8 cellular contexts compared by ENCODE assay signal in genomic region chr17:3754458-3755334, GRCh38. TPM values are rescaled to one million over a fixed set of nuclear protein-coding genes. Genes with fewer than 3 reads are reported as not detected.
DNase-seq lines count a peak whose midpoint lies in the region; TF ChIP-seq lines count a peak whose summit lies in the region.

No MANE protein-coding gene starts in this region.

- intact Hi-C loops in activated CD4-positive, alpha-beta memory T cell treated with anti-CD3 and anti-CD28 coated beads for 36 hours (cut with micrococcal nuclease) = no loop called here
- intact Hi-C loops in ovary (cut with DNase I) = loop anchor here in 1 of 4 donors (5.0 kb wide), 1 partner anchor 93 kb away; the partner anchor contains the start of gene NCBP3

- peak; percentile 97 for DNase-seq in COLO668 (lab: John Stamatoyannopoulos, UW; ENCODE audit: unreplicated experiment)
- DNase-seq in NCI-H1417 treated with DMSO at 0.1 percent for 48 hours (lab: John Stamatoyannopoulos, UW) = peak; percentile 82
- peak; percentile 81 for DNase-seq in activated CD4-positive, alpha-beta memory T cell treated with anti-CD3 and anti-CD28 coated beads for 36 hours
- DNase-seq in erythroblast (lab: John Stamatoyannopoulos, UW) = peak; percentile 45 to 51
- peak; percentile 34 to 61 (median 40) for DNase-seq in ovary
- DNase-seq in occipital lobe (lab: John Stamatoyannopoulos, UW) = no peak
- no peak for DNase-seq in C1 segment of cervical spinal cord (lab: John Stamatoyannopoulos, UW)
- DNase-seq in HuH-7 (ENCODE audit: low spot score) = no peak

- no peak for TF ChIP-seq EP300 in ovary (IDR thresholded peaks at IDR 0.05)

- peak overlapping the region; percentile 20 for H3K4me3 Mint-ChIP-seq in activated CD4-positive, alpha-beta memory T cell treated with anti-CD3 and anti-CD28 coated beads for 36 hours

- H3K9me3 ChIP-seq in ovary = no peaks in the 10 kb centered on the region

- H3K27me3 Mint-ChIP-seq in activated CD4-positive, alpha-beta memory T cell treated with anti-CD3 and anti-CD28 coated beads for 36 hours = no peaks in the 10 kb centered on the region

- H3K4me1 Mint-ChIP-seq in activated CD4-positive, alpha-beta memory T cell treated with anti-CD3 and anti-CD28 coated beads for 36 hours (ENCODE audit: low read depth) = peaks cover 26% of the 10 kb centered on the region

- no peak overlapping the region for H3K27ac ChIP-seq in ovary

- TF ChIP-seq POLR2A in erythroblast (IDR thresholded peaks at IDR 0.05; ENCODE audit: low read length) = no peak
- no peak for TF ChIP-seq POLR2A in ovary (IDR thresholded peaks at IDR 0.05)

- no peaks in the 10 kb centered on the region for H3K36me3 ChIP-seq in ovary

- peaks cover 2% of the 10 kb centered on the region for H3K36me3 Mint-ChIP-seq in activated CD4-positive, alpha-beta memory T cell treated with anti-CD3 and anti-CD28 coated beads for 36 hours

- peaks cover 4% of the 10 kb centered on the region for H3K9me3 Mint-ChIP-seq in activated CD4-positive, alpha-beta memory T cell treated with anti-CD3 and anti-CD28 coated beads for 36 hours

- POLR2A ChIA-PET in activated CD4-positive, alpha-beta memory T cell treated with anti-CD3 and anti-CD28 coated beads for 36 hours (lab: Charles Lee) = no interaction called here

- H3K4me1 ChIP-seq in ovary (ENCODE audit: insufficient read depth) = no peaks in the 10 kb centered on the region

- TF ChIP-seq CTCF in ovary (IDR thresholded peaks at IDR 0.05) = no peak

- 10 to 22% (median 13%) methylated on average over 17 to 56 of the region's 56 CpGs for WGBS in ovary, 3 donors

- CTCF ChIA-PET in activated CD4-positive, alpha-beta memory T cell treated with anti-CD3 and anti-CD28 coated beads for 36 hours (lab: Charles Lee) = interaction anchor here (7.9 kb wide), 1 partner anchor 17 kb away, joined by 47 read pairs; no protein-coding TSS in a partner anchor

- no peak overlapping the region for H3K27ac Mint-ChIP-seq in activated CD4-positive, alpha-beta memory T cell treated with anti-CD3 and anti-CD28 coated beads for 36 hours

- H3K27me3 ChIP-seq in ovary = no peaks in the 10 kb centered on the region

- H3K4me3 ChIP-seq in ovary = no peak overlapping the region

RNA-seq across cellular contexts. Expression of gene HASPIN, which starts 31.0 kb away (rescaled TPM):
- total RNA-seq in activated CD4-positive, alpha-beta memory T cell treated with anti-CD3 and anti-CD28 coated beads for 36 hours = 10 to 100 TPM; 22.0 to 22.7 TPM
- under 1 TPM in 6 of 7 donors, not detected in 1; 0.10 to 0.92 (median 0.25) TPM for total RNA-seq in ovary
- under 1 TPM; 0.15 to 0.38 TPM for polyA plus RNA-seq in ovary
- 0.62 TPM for total RNA-seq in occipital lobe

RNA-seq across cellular contexts. Expression of gene ITGAE, which starts 46.3 kb away (rescaled TPM):
- total RNA-seq in activated CD4-positive, alpha-beta memory T cell treated with anti-CD3 and anti-CD28 coated beads for 36 hours = 10 to 100 TPM; 32.8 to 34.4 TPM
- 10 to 100 TPM; 13.3 to 22.3 (median 16.5) TPM for total RNA-seq in ovary
- polyA plus RNA-seq in ovary = 10 to 100 TPM; 21.6 to 27.0 TPM
- 6.2 TPM for total RNA-seq in occipital lobe

RNA-seq across cellular contexts. Expression of gene P2RX5, which starts 58.7 kb away (rescaled TPM):
- 10 to 100 TPM; 37.6 to 43.2 TPM for total RNA-seq in activated CD4-positive, alpha-beta memory T cell treated with anti-CD3 and anti-CD28 coated beads for 36 hours
- total RNA-seq in ovary (1 to 10 TPM in 2 of 7 donors, under 1 TPM in 5; 0.15 to 1.1 (median 0.61) TPM), occipital lobe (10.0 TPM)
- under 1 TPM; 0.23 to 0.63 TPM for polyA plus RNA-seq in ovary

Comparison
In these comparisons a context has a peak if more than half of its experiments do, and no peak if none do; other contexts are left out.
1. DNase-seq: peak in COLO668 (single experiment), NCI-H1417 treated with DMSO at 0.1 percent for 48 hours (single experiment), activated CD4-positive, alpha-beta memory T cell treated with anti-CD3 and anti-CD28 coated beads for 36 hours (single experiment), erythroblast (2 of 2) and ovary (5 of 5); none in occipital lobe (single experiment), C1 segment of cervical spinal cord (0 of 14) and HuH-7 (single experiment).
2. RNA of gene HASPIN, which starts 31.0 kb away (total RNA-seq): 22.0 to 22.7 TPM in activated CD4-positive, alpha-beta memory T cell treated with anti-CD3 and anti-CD28 coated beads for 36 hours; 0.62 TPM in occipital lobe (single experiment) and 0.10 to 0.92 TPM in ovary; every median in the first group is over 10 times any median in the second.